Comparison of ENCODE assay signal across 18 cellular contexts in the genomic region with DNA sequence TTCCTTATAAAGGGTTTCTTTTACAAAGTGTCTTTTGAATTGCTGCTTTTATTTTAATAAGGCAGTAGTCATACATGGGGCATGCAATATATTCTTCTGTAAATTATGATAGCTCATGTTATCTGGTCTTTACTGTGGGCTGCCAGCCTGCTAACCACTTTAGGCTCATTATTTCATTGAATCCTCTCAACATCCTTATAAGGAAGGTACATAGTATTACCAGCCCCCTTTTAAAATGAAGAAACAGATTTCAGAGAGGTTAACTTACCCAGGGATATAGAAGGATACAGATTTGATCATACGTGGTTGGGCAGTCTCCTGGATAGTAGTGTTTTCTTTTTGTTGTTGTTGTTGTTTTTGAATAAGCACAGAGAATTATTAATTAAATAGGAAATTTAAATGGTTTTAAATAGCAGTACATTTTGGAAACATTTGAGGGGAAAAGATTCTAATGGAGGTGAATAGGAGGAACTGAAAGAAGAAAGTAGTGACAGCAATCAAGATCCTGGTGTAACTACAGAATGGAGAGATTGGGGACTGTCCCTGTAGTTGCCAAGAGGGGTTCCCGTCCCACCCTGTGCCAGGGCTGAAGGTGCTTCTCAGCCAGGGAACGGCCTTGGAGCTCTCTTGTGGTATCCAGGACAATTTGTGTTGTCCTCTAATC. TPM values are rescaled to one million over a fixed set of nuclear protein-coding genes. Genes with fewer than 3 reads are reported as not detected.
DNase-seq lines count a peak whose midpoint lies in the region; ATAC-seq, FAIRE-seq and TF ChIP-seq lines count a peak whose summit lies in the region.
"Had no signal": no experiment of that assay in that cellular context is flagged by ENCODE, and none has a peak within 500 bp of the region (broad histone marks: within the 10 kb centered on the region; RNA-seq: fewer than 3 reads in every experiment).

No MANE protein-coding gene starts in this region.

- no peak for FAIRE-seq in astrocyte (lab: Jason Lieb, UNC)

- H3K9me3 Mint-ChIP-seq in astrocyte (ENCODE audit: unreplicated experiment) (no peaks in the 10 kb centered on the region), mesothelial cell of epicardium (no peaks in the 10 kb centered on the region)
- H3K9me3 Mint-ChIP-seq: activated CD4-positive, alpha-beta memory T cell treated with anti-CD3 and anti-CD28 coated beads for 36 hours; activated T-cell treated with anti-CD3 and anti-CD28 coated beads, Interleukin-2, amount 50 U/mL, for 72 hours; effector memory CD8-positive, alpha-beta T cell; natural killer cell had no signal

- H3K4me2 ChIP-seq in astrocyte (ENCODE audit: low read length): no peak overlapping the region

- WGBS in tibial nerve, 2 donors: 80 to 86% methylated on average over 3 of the region's 3 CpGs

- no peaks in the 10 kb centered on the region for H3K27me3 ChIP-seq in astrocyte (ENCODE audit: insufficient read depth, low read length)
- H3K27me3 ChIP-seq in tibial nerve: no peaks in the 10 kb centered on the region

- H3K4me1 Mint-ChIP-seq in astrocyte (ENCODE audit: low read depth, unreplicated experiment): peaks cover 44% of the 10 kb centered on the region
- H3K4me1 Mint-ChIP-seq in mesothelial cell of epicardium: peaks cover 31% of the 10 kb centered on the region

- peak; percentile 10 for DNase-seq in NCI-H2227 treated with DMSO at 0.1 percent for 48 hours (lab: John Stamatoyannopoulos, UW)
- no peak for DNase-seq in NCI-H2227 (lab: John Stamatoyannopoulos, UW; ENCODE audit: unreplicated experiment)
- DNase-seq in astrocyte (ENCODE audit: low read depth): no peak
- DNase-seq in mesothelial cell of epicardium (ENCODE audit: low spot score in 2 of 2, unreplicated experiment in 2 of 2): no peak
- DNase-seq in tibial nerve (ENCODE audit: low spot score in 2 of 2): no peak
- no peak for DNase-seq in HuH-7.5 (ENCODE audit: low spot score)
- DNase-seq: activated CD4-positive, alpha-beta memory T cell treated with anti-CD3 and anti-CD28 coated beads for 36 hours; activated T-cell treated with anti-CD3 and anti-CD28 coated beads, Interleukin-2, amount 50 U/mL, for 72 hours; caudate nucleus; effector memory CD8-positive, alpha-beta T cell; left colon; MM.1S; natural killer cell; NCI-H2081 treated with DMSO at 0.1 percent for 48 hours; NCI-H69 had no signal

- H3K4me3 Mint-ChIP-seq in astrocyte (ENCODE audit: unreplicated experiment): no peak overlapping the region
- H3K4me3 Mint-ChIP-seq in mesothelial cell of epicardium: no peak overlapping the region
- H3K4me3 Mint-ChIP-seq: activated CD4-positive, alpha-beta memory T cell treated with anti-CD3 and anti-CD28 coated beads for 36 hours; activated T-cell treated with anti-CD3 and anti-CD28 coated beads, Interleukin-2, amount 50 U/mL, for 72 hours; effector memory CD8-positive, alpha-beta T cell; natural killer cell had no signal

- peak overlapping the region; percentile 60 for H3K27ac Mint-ChIP-seq in astrocyte (ENCODE audit: unreplicated experiment)
- H3K27ac Mint-ChIP-seq in mesothelial cell of epicardium: peak overlapping the region; percentile 34
- H3K27ac Mint-ChIP-seq: activated CD4-positive, alpha-beta memory T cell treated with anti-CD3 and anti-CD28 coated beads for 36 hours; activated T-cell treated with anti-CD3 and anti-CD28 coated beads, Interleukin-2, amount 50 U/mL, for 72 hours; effector memory CD8-positive, alpha-beta T cell had no signal

- peaks cover 25% of the 10 kb centered on the region for H3K4me1 ChIP-seq in astrocyte (ENCODE audit: insufficient read depth, low read length)
- H3K4me1 ChIP-seq in tibial nerve: peaks cover 0 to 81% (median 33%) of the 10 kb centered on the region in 4 donors

- H3K36me3 Mint-ChIP-seq in astrocyte (ENCODE audit: low read depth, unreplicated experiment) (no peaks in the 10 kb centered on the region), mesothelial cell of epicardium (no peaks in the 10 kb centered on the region)
- H3K36me3 Mint-ChIP-seq: natural killer cell had no signal

- H3K27me3 Mint-ChIP-seq in astrocyte (ENCODE audit: low read depth, unreplicated experiment): no peaks in the 10 kb centered on the region
- no peaks in the 10 kb centered on the region for H3K27me3 Mint-ChIP-seq in mesothelial cell of epicardium (ENCODE audit: low read depth)
- H3K27me3 Mint-ChIP-seq: activated CD4-positive, alpha-beta memory T cell treated with anti-CD3 and anti-CD28 coated beads for 36 hours; effector memory CD8-positive, alpha-beta T cell had no signal

- TF ChIP-seq CTCF in astrocyte (IDR thresholded peaks at IDR 0.05; ENCODE audit: insufficient read depth, low read depth, low read length) (no peak), mesothelial cell of epicardium (IDR thresholded peaks at IDR 0.05; ENCODE audit: unreplicated experiment) (no peak), tibial nerve (IDR thresholded peaks at IDR 0.05) (no peak)

- peaks cover 51% of the 10 kb centered on the region for H3K79me2 ChIP-seq in astrocyte (ENCODE audit: insufficient read depth, low read length)

- H3K9ac ChIP-seq in astrocyte (ENCODE audit: low read length): no peak overlapping the region

- H3K36me3 ChIP-seq in astrocyte (ENCODE audit: insufficient read depth, low read length): no peaks in the 10 kb centered on the region
- no peaks in the 10 kb centered on the region for H3K36me3 ChIP-seq in tibial nerve

- H2AFZ ChIP-seq in astrocyte (ENCODE audit: low read depth, low read length): no peak overlapping the region

- no peak for TF ChIP-seq POLR2A in tibial nerve (IDR thresholded peaks at IDR 0.05)

- H3K27ac ChIP-seq in astrocyte (ENCODE audit: low read depth, low read length) (no peak overlapping the region), tibial nerve (peak overlapping the region; percentile 22 to 92 (median 56))

- H3K9me3 ChIP-seq in astrocyte (ENCODE audit: insufficient read depth, low read depth, low read length) (no peaks in the 10 kb centered on the region), tibial nerve (no peaks in the 10 kb centered on the region)

- H3K4me3 ChIP-seq in astrocyte (ENCODE audit: insufficient read depth, low read depth, low read length) (no peak overlapping the region), tibial nerve (no peak overlapping the region)

- no peak for ATAC-seq in GM21381 (IDR thresholded peaks at IDR 0.05; ENCODE audit: unreplicated experiment)
- ATAC-seq in HG03571 (IDR thresholded peaks at IDR 0.05; ENCODE audit: unreplicated experiment): no peak
- ATAC-seq: activated T-cell treated with anti-CD3 and anti-CD28 coated beads, Interleukin-2, amount 50 U/mL, for 72 hours; effector memory CD8-positive, alpha-beta T cell; natural killer cell had no signal

- peaks cover 27% of the 10 kb centered on the region for H4K20me1 ChIP-seq in astrocyte (ENCODE audit: insufficient read depth, low read length)

- TF ChIP-seq EP300 in tibial nerve (IDR thresholded peaks at IDR 0.05): no peak

RNA-seq across cellular contexts. Expression of gene SPECC1L, which starts 21.0 kb away (rescaled TPM):
- 64.8 and 69.2 TPM in 2 replicates for total RNA-seq in astrocyte
- total RNA-seq in mesothelial cell of epicardium: 80.8 to 88.0 TPM (median 82.9 TPM) in 3 replicates
- 10 to 100 TPM; 42.2 to 45.1 (median 43.6) TPM for total RNA-seq in tibial nerve

RNA-seq across cellular contexts. Expression of gene GGT5, which starts 46.8 kb away (rescaled TPM):
- total RNA-seq in astrocyte (0.64 and 0.89 TPM in 2 replicates), mesothelial cell of epicardium (2.9 to 4.1 TPM (median 3.6 TPM) in 3 replicates), tibial nerve (100 to 1,000 TPM in 1 of 4 donors, 10 to 100 TPM in 3; 35.8 to 156 (median 83.7) TPM)
- total RNA-seq: A172; activated CD4-positive, alpha-beta memory T cell treated with anti-CD3 and anti-CD28 coated beads for 36 hours; natural killer cell had no signal
